In the genomic region with DNA sequence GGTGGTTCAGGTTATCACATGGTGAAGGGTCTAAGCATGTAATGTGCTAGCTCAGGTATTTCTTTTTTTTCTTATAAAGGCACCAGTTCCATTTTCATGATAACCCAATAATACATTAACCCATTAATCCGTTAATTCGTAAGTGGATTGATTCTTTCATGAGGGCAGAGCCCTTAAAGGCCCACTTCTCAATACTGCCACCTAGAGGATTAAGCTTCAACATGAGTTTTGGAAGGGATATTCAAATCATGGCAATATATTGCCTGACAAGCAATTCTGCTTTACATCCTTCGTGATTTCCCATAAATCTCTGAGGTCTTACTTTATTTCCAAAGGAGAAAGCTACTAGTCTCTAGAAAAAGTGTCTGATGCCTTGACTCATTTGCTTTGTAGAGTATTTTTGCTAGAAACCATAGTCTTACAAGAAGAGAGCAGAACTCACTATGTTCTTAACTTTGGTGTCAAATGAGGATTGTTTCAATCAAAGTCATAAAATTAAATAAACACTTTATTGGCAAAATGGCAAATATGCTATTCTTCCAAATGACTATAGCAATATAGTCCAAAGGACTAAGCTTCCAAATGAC, we compare ENCODE assay signal across 8 cellular contexts.
DNase-seq lines count a peak whose midpoint lies in the region; ATAC-seq and TF ChIP-seq lines count a peak whose summit lies in the region.

No MANE protein-coding gene starts in this region.

- POLR2A ChIA-PET in activated CD8-positive, alpha-beta T cell treated with anti-CD3 and anti-CD28 coated beads for 36 hours (lab: Charles Lee), result no interaction called here
- POLR2A ChIA-PET in activated CD8-positive, alpha-beta T cell treated with anti-CD3 and anti-CD28 coated beads, Interleukin-2, amount 10 ng/mL, durations not matched to agents 7 days and 5 days (lab: Charles Lee), result no interaction called here

- no peak for DNase-seq in activated CD8-positive, alpha-beta T cell treated with anti-CD3 and anti-CD28 coated beads for 36 hours
- no peak for DNase-seq in activated CD8-positive, alpha-beta T cell treated with anti-CD3 and anti-CD28 coated beads, Interleukin-2, amount 10 ng/mL, durations not matched to agents 7 days and 5 days
- peak; percentile 21 for DNase-seq in NCI-H524 treated with DMSO at 0.1 percent for 48 hours (lab: John Stamatoyannopoulos, UW)
- DNase-seq in cardiac fibroblast (ENCODE audit: low read depth in 2 of 2), result peak; percentile 58 to 69
- peak; percentile 68 for DNase-seq in midbrain (lab: John Stamatoyannopoulos, UW)
- DNase-seq in activated CD4-positive, alpha-beta T cell treated with anti-CD3 and anti-CD28 coated beads, Interleukin-2, amount 50 U/mL, for 4 hours, result no peak
- DNase-seq in activated naive CD8-positive, alpha-beta T cell treated with anti-CD3 and anti-CD28 coated beads for 36 hours, result no peak

- no peak for ATAC-seq in activated CD8-positive, alpha-beta T cell treated with anti-CD3 and anti-CD28 coated beads for 36 hours
- no peak for ATAC-seq in activated CD8-positive, alpha-beta T cell treated with anti-CD3 and anti-CD28 coated beads, Interleukin-2, amount 10 ng/mL, durations not matched to agents 7 days and 5 days
- peak; percentile 74 for ATAC-seq in HG03342 (IDR thresholded peaks at IDR 0.05; ENCODE audit: unreplicated experiment)

- H3K4me1 Mint-ChIP-seq in activated CD8-positive, alpha-beta T cell treated with anti-CD3 and anti-CD28 coated beads for 36 hours (ENCODE audit: low read depth), result no peaks in the 10 kb centered on the region
- H3K4me1 Mint-ChIP-seq in activated CD8-positive, alpha-beta T cell treated with anti-CD3 and anti-CD28 coated beads, Interleukin-2, amount 10 ng/mL, durations not matched to agents 7 days and 5 days (ENCODE audit: low read depth), result no peaks in the 10 kb centered on the region
- H3K4me1 Mint-ChIP-seq in activated naive CD8-positive, alpha-beta T cell treated with anti-CD3 and anti-CD28 coated beads for 36 hours, result no peaks in the 10 kb centered on the region

- H3K4me3 Mint-ChIP-seq in activated CD8-positive, alpha-beta T cell treated with anti-CD3 and anti-CD28 coated beads for 36 hours, result no peak overlapping the region
- no peak overlapping the region for H3K4me3 Mint-ChIP-seq in activated CD8-positive, alpha-beta T cell treated with anti-CD3 and anti-CD28 coated beads, Interleukin-2, amount 10 ng/mL, durations not matched to agents 7 days and 5 days
- H3K4me3 Mint-ChIP-seq in activated naive CD8-positive, alpha-beta T cell treated with anti-CD3 and anti-CD28 coated beads for 36 hours, result no peak overlapping the region

- no peaks in the 10 kb centered on the region for H3K9me3 Mint-ChIP-seq in activated CD8-positive, alpha-beta T cell treated with anti-CD3 and anti-CD28 coated beads for 36 hours
- no peaks in the 10 kb centered on the region for H3K9me3 Mint-ChIP-seq in activated CD8-positive, alpha-beta T cell treated with anti-CD3 and anti-CD28 coated beads, Interleukin-2, amount 10 ng/mL, durations not matched to agents 7 days and 5 days (ENCODE audit: insufficient read depth)
- no peaks in the 10 kb centered on the region for H3K9me3 Mint-ChIP-seq in activated naive CD8-positive, alpha-beta T cell treated with anti-CD3 and anti-CD28 coated beads for 36 hours

- no peak overlapping the region for H3K27ac Mint-ChIP-seq in activated CD8-positive, alpha-beta T cell treated with anti-CD3 and anti-CD28 coated beads for 36 hours
- H3K27ac Mint-ChIP-seq in activated CD8-positive, alpha-beta T cell treated with anti-CD3 and anti-CD28 coated beads, Interleukin-2, amount 10 ng/mL, durations not matched to agents 7 days and 5 days, result no peak overlapping the region
- H3K27ac Mint-ChIP-seq in activated naive CD8-positive, alpha-beta T cell treated with anti-CD3 and anti-CD28 coated beads for 36 hours, result no peak overlapping the region

- intact Hi-C loops in activated CD8-positive, alpha-beta T cell treated with anti-CD3 and anti-CD28 coated beads for 36 hours (cut with micrococcal nuclease), result loop anchor here (10.0 kb wide), 1 partner anchor 295 kb away; no protein-coding TSS in a partner anchor

- H3K36me3 Mint-ChIP-seq in activated CD8-positive, alpha-beta T cell treated with anti-CD3 and anti-CD28 coated beads for 36 hours (ENCODE audit: low read depth), result no peaks in the 10 kb centered on the region
- H3K36me3 Mint-ChIP-seq in activated CD8-positive, alpha-beta T cell treated with anti-CD3 and anti-CD28 coated beads, Interleukin-2, amount 10 ng/mL, durations not matched to agents 7 days and 5 days (ENCODE audit: low read depth), result no peaks in the 10 kb centered on the region
- H3K36me3 Mint-ChIP-seq in activated naive CD8-positive, alpha-beta T cell treated with anti-CD3 and anti-CD28 coated beads for 36 hours, result no peaks in the 10 kb centered on the region

- TF ChIP-seq CTCF in activated CD8-positive, alpha-beta T cell treated with anti-CD3 and anti-CD28 coated beads for 36 hours (IDR thresholded peaks at IDR 0.05), result peak; percentile 69
- peak; percentile 71 for TF ChIP-seq CTCF in cardiac fibroblast (IDR thresholded peaks at IDR 0.05; ENCODE audit: low read depth, low read length)

- H3K4me3 ChIP-seq in cardiac fibroblast (replicated peaks in 1 of 2; ENCODE audit: low read depth in 2 of 2, low read length in 2 of 2), result no peak overlapping the region

- CTCF ChIA-PET in activated CD8-positive, alpha-beta T cell treated with anti-CD3 and anti-CD28 coated beads for 36 hours (lab: Charles Lee), result interaction anchor here (0.7 to 1.8 kb wide), 13 partner anchors 10 to 310 kb away, joined by 3 to 11 read pairs (median 3); no protein-coding TSS in a partner anchor
- CTCF ChIA-PET in activated CD8-positive, alpha-beta T cell treated with anti-CD3 and anti-CD28 coated beads, Interleukin-2, amount 10 ng/mL, durations not matched to agents 7 days and 5 days (lab: Charles Lee), result interaction anchor here (0.6 to 1.5 kb wide), 11 partner anchors 9 to 679 kb away, joined by 3 to 5 read pairs (median 3); no protein-coding TSS in a partner anchor

- peaks cover 6% of the 10 kb centered on the region for H3K27me3 Mint-ChIP-seq in activated CD8-positive, alpha-beta T cell treated with anti-CD3 and anti-CD28 coated beads for 36 hours
- peaks cover 3% of the 10 kb centered on the region for H3K27me3 Mint-ChIP-seq in activated CD8-positive, alpha-beta T cell treated with anti-CD3 and anti-CD28 coated beads, Interleukin-2, amount 10 ng/mL, durations not matched to agents 7 days and 5 days (ENCODE audit: low read depth)
- H3K27me3 Mint-ChIP-seq in activated naive CD8-positive, alpha-beta T cell treated with anti-CD3 and anti-CD28 coated beads for 36 hours, result peaks cover 6% of the 10 kb centered on the region

Comparison
In these comparisons a context has a peak if more than half of its experiments do, and no peak if none do; other contexts are left out.
1. DNase-seq: peak in NCI-H524 treated with DMSO at 0.1 percent for 48 hours (single experiment), cardiac fibroblast (2 of 2) and midbrain (single experiment); none in activated CD8-positive, alpha-beta T cell treated with anti-CD3 and anti-CD28 coated beads for 36 hours (single experiment), activated CD8-positive, alpha-beta T cell treated with anti-CD3 and anti-CD28 coated beads, Interleukin-2, amount 10 ng/mL, durations not matched to agents 7 days and 5 days (single experiment), activated CD4-positive, alpha-beta T cell treated with anti-CD3 and anti-CD28 coated beads, Interleukin-2, amount 50 U/mL, for 4 hours (0 of 2) and activated naive CD8-positive, alpha-beta T cell treated with anti-CD3 and anti-CD28 coated beads for 36 hours (single experiment).